8 cellular contexts compared by ENCODE assay signal in the genomic region with DNA sequence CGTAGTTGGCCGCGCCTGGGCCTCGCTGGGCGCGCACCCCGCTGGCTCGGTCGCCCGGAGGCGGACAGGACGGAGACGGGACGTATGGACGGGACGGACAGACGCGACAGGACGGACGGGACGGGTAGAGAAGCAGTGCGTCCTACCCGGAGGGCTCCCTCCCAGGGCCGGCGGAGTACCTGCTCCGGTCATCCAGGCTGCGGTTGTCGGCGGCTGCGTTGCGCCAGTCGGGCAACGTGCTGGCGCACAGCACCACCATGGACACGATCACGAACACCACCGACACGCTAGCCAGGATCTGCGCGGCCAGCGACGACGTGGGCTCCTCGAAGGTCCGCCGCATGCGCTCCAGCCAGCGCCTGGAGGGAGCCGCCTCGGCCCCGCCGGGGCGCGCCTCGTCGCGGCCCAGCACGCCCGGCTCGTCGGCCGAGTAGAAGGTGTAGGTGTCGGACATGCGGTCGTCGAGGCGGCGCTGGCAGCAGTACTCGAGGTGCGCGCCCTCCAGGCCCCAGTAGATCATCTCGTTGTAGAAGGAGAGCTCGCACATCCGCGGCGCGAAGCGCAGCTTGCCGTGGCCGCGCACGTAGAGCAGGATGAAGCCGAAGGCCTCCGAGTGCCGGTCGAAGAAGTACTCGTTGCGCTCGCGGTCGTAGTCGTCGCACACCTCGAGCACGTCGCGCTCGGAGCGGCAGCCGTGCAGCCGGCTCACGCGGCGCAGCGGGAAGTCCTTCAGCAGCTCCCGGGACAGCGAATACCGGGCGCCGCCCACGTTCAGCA. TPM values are rescaled to one million over a fixed set of nuclear protein-coding genes. Genes with fewer than 3 reads are reported as not detected.
DNase-seq lines count a peak whose midpoint lies in the region; ATAC-seq and TF ChIP-seq lines count a peak whose summit lies in the region.

No MANE protein-coding gene starts in this region.

- H3K27ac ChIP-seq in VCaP (peak overlapping the region; percentile 88; the same call in 1 of the 2 replicates), duodenal mucosa (ENCODE audit: low read depth, low read length) (no peak overlapping the region), ovary (peak overlapping the region; percentile 77 to 92)

- TF ChIP-seq EP300 in ovary (IDR thresholded peaks at IDR 0.05) = no peak

- intact Hi-C loops in ovary (cut with DNase I) = loop anchor here in 3 of 4 donors (5.0 to 10.0 kb wide), 3 partner anchors 169 to 398 kb away; no protein-coding TSS in a partner anchor

- H3K9me3 ChIP-seq in duodenal mucosa (ENCODE audit: control insufficient read depth in 1 of 2, low read length in 2 of 2) (no peaks in the 10 kb centered on the region), ovary (no peaks in the 10 kb centered on the region)

- H3K4me3 ChIP-seq in duodenal mucosa (ENCODE audit: low read depth in 1 of 2, low read length in 2 of 2) (peak overlapping the region; percentile 48 to 74), ovary (peak overlapping the region; percentile 40)

- H3K4me1 ChIP-seq in duodenal mucosa (ENCODE audit: control insufficient read depth in 1 of 2, insufficient read depth in 2 of 2, low read length in 2 of 2) (peaks cover 0 to 8% of the 10 kb centered on the region in 2 donors), ovary (ENCODE audit: insufficient read depth) (peaks cover 1% of the 10 kb centered on the region)

- ATAC-seq in HG02852 (IDR thresholded peaks at IDR 0.05; ENCODE audit: unreplicated experiment) (peak; percentile 5), GM19328 (IDR thresholded peaks at IDR 0.05; ENCODE audit: unreplicated experiment) (no peak)

- no peak for TF ChIP-seq POLR2A in ovary (IDR thresholded peaks at IDR 0.05)

- H3K27me3 ChIP-seq in duodenal mucosa (ENCODE audit: control insufficient read depth in 1 of 2, insufficient read depth in 2 of 2, low read length in 2 of 2) (peaks cover 6 to 19% of the 10 kb centered on the region in 2 donors), ovary (no peaks in the 10 kb centered on the region)

- 12 to 19% (median 14%) methylated on average over 93 to 111 of the region's 111 CpGs for WGBS in ovary, 3 donors

- no peak overlapping the region for H3K9ac ChIP-seq in duodenal mucosa (ENCODE audit: low read depth in 1 of 2, low read length in 2 of 2)

- H3K36me3 ChIP-seq in duodenal mucosa (ENCODE audit: control insufficient read depth in 1 of 2, insufficient read depth in 2 of 2, low read length in 2 of 2) (no peaks in the 10 kb centered on the region), ovary (no peaks in the 10 kb centered on the region)

- DNase-seq in ovary (peak; percentile 30 to 68 (median 38)), NOMO-1 treated with DMSO at 0.1 percent for 48 hours (lab: John Stamatoyannopoulos, UW; ENCODE audit: unreplicated experiment) (no peak), NCI-H345 (lab: John Stamatoyannopoulos, UW) (no peak), GDM1 (lab: John Stamatoyannopoulos, UW) (no peak)

- TF ChIP-seq CTCF in VCaP (conservative IDR thresholded peaks at IDR 0.05) (no peak), ovary (IDR thresholded peaks at IDR 0.05) (no peak)

RNA-seq across cellular contexts. Expression of a gene that starts 0.9 kb away (rescaled TPM):
- total RNA-seq in ovary = 1 to 10 TPM in 6 of 7 donors, under 1 TPM in 1; 0.79 to 2.3 (median 1.6) TPM
- under 1 TPM; 0.20 to 0.44 TPM for polyA plus RNA-seq in ovary

Comparison
In these comparisons a context has a peak if more than half of its experiments do, and no peak if none do; other contexts are left out.
1. DNase-seq: peak in ovary (5 of 5); none in NOMO-1 treated with DMSO at 0.1 percent for 48 hours (single experiment), NCI-H345 (single experiment) and GDM1 (single experiment).